8 cellular contexts compared by ENCODE assay signal in genomic region chr14:37593496-37594237, GRCh38. TPM values are rescaled to one million over a fixed set of nuclear protein-coding genes. Genes with fewer than 3 reads are reported as not detected.
DNase-seq lines count a peak whose midpoint lies in the region; ATAC-seq and TF ChIP-seq lines count a peak whose summit lies in the region.

No MANE protein-coding gene starts in this region.

- H3K9me3 ChIP-seq in right lobe of liver = no peaks in the 10 kb centered on the region
- H3K9me3 ChIP-seq in upper lobe of left lung = no peaks in the 10 kb centered on the region

- no peaks in the 10 kb centered on the region for H3K27me3 ChIP-seq in right lobe of liver
- peaks cover 2 to 63% (median 36%) of the 10 kb centered on the region in 4 donors for H3K27me3 ChIP-seq in upper lobe of left lung

- WGBS in right lobe of liver (ENCODE audit: insufficient coverage, low coverage, low lambda C conversion rate, missing lambda C conversion rate) = 5% methylated on average over 14 of the region's 14 CpGs
- 13 to 17% methylated on average over 14 of the region's 14 CpGs for WGBS in upper lobe of left lung, 2 donors

- peaks cover 15% of the 10 kb centered on the region for H3K36me3 Mint-ChIP-seq in activated naive CD4-positive, alpha-beta T cell treated with anti-CD3 and anti-CD28 coated beads for 36 hours (ENCODE audit: low read depth)
- H3K36me3 Mint-ChIP-seq in activated naive CD4-positive, alpha-beta T cell treated with anti-CD3 and anti-CD28 coated beads, Interleukin-2, amount 50 U/mL, for 72 hours = peaks cover 47 to 60% of the 10 kb centered on the region in 2 donors
- peaks cover 19% of the 10 kb centered on the region for H3K36me3 Mint-ChIP-seq in activated CD8-positive, alpha-beta T cell treated with anti-CD3 and anti-CD28 coated beads, Interleukin-2, amount 10 ng/mL, durations not matched to agents 7 days and 5 days (ENCODE audit: low read depth)

- TF ChIP-seq CTCF in right lobe of liver (IDR thresholded peaks at IDR 0.05) (no peak), upper lobe of left lung (IDR thresholded peaks at IDR 0.05) (no peak)

- TF ChIP-seq EP300 in upper lobe of left lung (IDR thresholded peaks at IDR 0.05) = no peak

- peak overlapping the region; percentile 59 to 85 (median 65) for H3K4me3 ChIP-seq in right lobe of liver
- H3K4me3 ChIP-seq in upper lobe of left lung = peak overlapping the region in 3 of 4 donors; percentile 47 to 62 (median 55)

- H3K27ac ChIP-seq in right lobe of liver (peak overlapping the region; percentile 88 to 97 (median 93)), upper lobe of left lung (peak overlapping the region; percentile 75 to 92 (median 89))

- H3K4me3 Mint-ChIP-seq in activated naive CD4-positive, alpha-beta T cell treated with anti-CD3 and anti-CD28 coated beads for 36 hours = peak overlapping the region; percentile 50
- H3K4me3 Mint-ChIP-seq in activated CD8-positive, alpha-beta T cell treated with anti-CD3 and anti-CD28 coated beads, Interleukin-2, amount 10 ng/mL, durations not matched to agents 7 days and 5 days = peak overlapping the region; percentile 52

- no peak overlapping the region for H3K27ac Mint-ChIP-seq in activated naive CD4-positive, alpha-beta T cell treated with anti-CD3 and anti-CD28 coated beads for 36 hours
- H3K27ac Mint-ChIP-seq in activated naive CD4-positive, alpha-beta T cell treated with anti-CD3 and anti-CD28 coated beads, Interleukin-2, amount 50 U/mL, for 72 hours = peak overlapping the region in 1 of 2 donors; percentile 73
- peak overlapping the region; percentile 60 for H3K27ac Mint-ChIP-seq in activated CD8-positive, alpha-beta T cell treated with anti-CD3 and anti-CD28 coated beads, Interleukin-2, amount 10 ng/mL, durations not matched to agents 7 days and 5 days

- TF ChIP-seq POLR2A in right lobe of liver (IDR thresholded peaks at IDR 0.05) (no peak), upper lobe of left lung (IDR thresholded peaks at IDR 0.05) (no peak), erythroblast (IDR thresholded peaks at IDR 0.05; ENCODE audit: low read length) (no peak)

- H3K36me3 ChIP-seq in right lobe of liver (no peaks in the 10 kb centered on the region), upper lobe of left lung (no peaks in the 10 kb centered on the region)

- CTCF ChIA-PET in activated naive CD4-positive, alpha-beta T cell treated with anti-CD3 and anti-CD28 coated beads for 36 hours (lab: Charles Lee) = no interaction called here
- CTCF ChIA-PET in activated CD8-positive, alpha-beta T cell treated with anti-CD3 and anti-CD28 coated beads, Interleukin-2, amount 10 ng/mL, durations not matched to agents 7 days and 5 days (lab: Charles Lee) = interaction anchor here (1.0 kb wide), 1 partner anchor 12 kb away, joined by 3 read pairs; no protein-coding TSS in a partner anchor

- POLR2A ChIA-PET in activated CD8-positive, alpha-beta T cell treated with anti-CD3 and anti-CD28 coated beads, Interleukin-2, amount 10 ng/mL, durations not matched to agents 7 days and 5 days (lab: Charles Lee) = no interaction called here

- no peak for ATAC-seq in activated naive CD4-positive, alpha-beta T cell treated with anti-CD3 and anti-CD28 coated beads, Interleukin-2, amount 50 U/mL, for 72 hours
- ATAC-seq in activated CD8-positive, alpha-beta T cell treated with anti-CD3 and anti-CD28 coated beads, Interleukin-2, amount 10 ng/mL, durations not matched to agents 7 days and 5 days = no peak
- ATAC-seq in right lobe of liver (no peak), upper lobe of left lung (ENCODE audit: low FRiP score in 2 of 2) (no peak)

- no peak for DNase-seq in activated naive CD4-positive, alpha-beta T cell treated with anti-CD3 and anti-CD28 coated beads for 36 hours
- no peak for DNase-seq in activated naive CD4-positive, alpha-beta T cell treated with anti-CD3 and anti-CD28 coated beads, Interleukin-2, amount 50 U/mL, for 72 hours (ENCODE audit: low spot score in 2 of 2)
- DNase-seq in activated CD8-positive, alpha-beta T cell treated with anti-CD3 and anti-CD28 coated beads, Interleukin-2, amount 10 ng/mL, durations not matched to agents 7 days and 5 days = no peak
- DNase-seq in right lobe of liver (no peak), upper lobe of left lung (no peak), erythroblast (lab: John Stamatoyannopoulos, UW) (no peak), retina (no peak)
- no peak for DNase-seq in central memory CD4-positive, alpha-beta T cell

- H3K4me1 Mint-ChIP-seq in activated naive CD4-positive, alpha-beta T cell treated with anti-CD3 and anti-CD28 coated beads for 36 hours (ENCODE audit: low read depth) = peaks cover 27% of the 10 kb centered on the region
- H3K4me1 Mint-ChIP-seq in activated CD8-positive, alpha-beta T cell treated with anti-CD3 and anti-CD28 coated beads, Interleukin-2, amount 10 ng/mL, durations not matched to agents 7 days and 5 days (ENCODE audit: low read depth) = peaks cover 19% of the 10 kb centered on the region

- H3K9me3 Mint-ChIP-seq in activated naive CD4-positive, alpha-beta T cell treated with anti-CD3 and anti-CD28 coated beads for 36 hours = peaks cover 4% of the 10 kb centered on the region
- peaks cover 16 to 28% of the 10 kb centered on the region in 2 donors for H3K9me3 Mint-ChIP-seq in activated naive CD4-positive, alpha-beta T cell treated with anti-CD3 and anti-CD28 coated beads, Interleukin-2, amount 50 U/mL, for 72 hours
- H3K9me3 Mint-ChIP-seq in activated CD8-positive, alpha-beta T cell treated with anti-CD3 and anti-CD28 coated beads, Interleukin-2, amount 10 ng/mL, durations not matched to agents 7 days and 5 days (ENCODE audit: insufficient read depth) = peaks cover 8% of the 10 kb centered on the region

- H3K4me1 ChIP-seq in right lobe of liver (no peaks in the 10 kb centered on the region), upper lobe of left lung (peaks cover 23 to 50% (median 33%) of the 10 kb centered on the region in 4 donors)

- peaks cover 74% of the 10 kb centered on the region for H3K27me3 Mint-ChIP-seq in activated naive CD4-positive, alpha-beta T cell treated with anti-CD3 and anti-CD28 coated beads for 36 hours (ENCODE audit: low read depth)
- H3K27me3 Mint-ChIP-seq in activated CD8-positive, alpha-beta T cell treated with anti-CD3 and anti-CD28 coated beads, Interleukin-2, amount 10 ng/mL, durations not matched to agents 7 days and 5 days (ENCODE audit: low read depth) = peaks cover 65% of the 10 kb centered on the region

- intact Hi-C loops in activated naive CD4-positive, alpha-beta T cell treated with anti-CD3 and anti-CD28 coated beads for 36 hours (cut with micrococcal nuclease) = loop anchor here (1.0 to 10.0 kb wide), 4 partner anchors 281 to 1659 kb away; no protein-coding TSS in a partner anchor
- intact Hi-C loops in right lobe of liver (cut with DNase I) = loop anchor here in 1 of 2 donors (5.0 kb wide), 1 partner anchor 346 kb away; no protein-coding TSS in a partner anchor

RNA-seq across cellular contexts. Expression of gene FOXA1, which starts 1.4 kb away (rescaled TPM):
- total RNA-seq in activated naive CD4-positive, alpha-beta T cell treated with anti-CD3 and anti-CD28 coated beads for 36 hours = not detected
- under 1 TPM in 1 of 2 donors, not detected in 1; 0.16 TPM for total RNA-seq in activated naive CD4-positive, alpha-beta T cell treated with anti-CD3 and anti-CD28 coated beads, Interleukin-2, amount 50 U/mL, for 72 hours
- total RNA-seq in activated CD8-positive, alpha-beta T cell treated with anti-CD3 and anti-CD28 coated beads, Interleukin-2, amount 10 ng/mL, durations not matched to agents 7 days and 5 days = not detected
- 10 to 100 TPM; 29.8 to 35.5 (median 32.5) TPM for total RNA-seq in right lobe of liver
- 10 to 100 TPM; 25.1 to 69.2 (median 34.6) TPM for total RNA-seq in upper lobe of left lung

RNA-seq across cellular contexts. Expression of gene TTC6, which starts 1.8 kb away (rescaled TPM):
- not detected for total RNA-seq in activated naive CD4-positive, alpha-beta T cell treated with anti-CD3 and anti-CD28 coated beads for 36 hours
- total RNA-seq in activated naive CD4-positive, alpha-beta T cell treated with anti-CD3 and anti-CD28 coated beads, Interleukin-2, amount 50 U/mL, for 72 hours = not detected
- total RNA-seq in activated CD8-positive, alpha-beta T cell treated with anti-CD3 and anti-CD28 coated beads, Interleukin-2, amount 10 ng/mL, durations not matched to agents 7 days and 5 days = not detected
- total RNA-seq in right lobe of liver (10 to 100 TPM in 1 of 6 experiments, 1 to 10 TPM in 5; 3.7 to 10.4 (median 4.6) TPM), upper lobe of left lung (10 to 100 TPM in 3 of 6 donors, 1 to 10 TPM in 3; 5.2 to 63.9 (median 10.8) TPM)

Comparison
In these comparisons a context has a peak if more than half of its experiments do, and no peak if none do; other contexts are left out.
1. RNA of gene FOXA1, which starts 1.4 kb away (total RNA-seq): 25.1 to 69.2 TPM in upper lobe of left lung and 29.8 to 35.5 TPM in right lobe of liver; 0.16 TPM in activated naive CD4-positive, alpha-beta T cell treated with anti-CD3 and anti-CD28 coated beads, Interleukin-2, amount 50 U/mL, for 72 hours, not detected in activated naive CD4-positive, alpha-beta T cell treated with anti-CD3 and anti-CD28 coated beads for 36 hours and not detected in activated CD8-positive, alpha-beta T cell treated with anti-CD3 and anti-CD28 coated beads, Interleukin-2, amount 10 ng/mL, durations not matched to agents 7 days and 5 days; every median in the first group is over 10 times any median in the second.
2. RNA of gene TTC6, which starts 1.8 kb away (total RNA-seq): 5.2 to 63.9 TPM in upper lobe of left lung and 3.7 to 10.4 TPM in right lobe of liver; not detected in activated naive CD4-positive, alpha-beta T cell treated with anti-CD3 and anti-CD28 coated beads for 36 hours, not detected in activated naive CD4-positive, alpha-beta T cell treated with anti-CD3 and anti-CD28 coated beads, Interleukin-2, amount 50 U/mL, for 72 hours and not detected in activated CD8-positive, alpha-beta T cell treated with anti-CD3 and anti-CD28 coated beads, Interleukin-2, amount 10 ng/mL, durations not matched to agents 7 days and 5 days; every median in the first group is over 4 times any median in the second.